Comparison of ENCODE assay signal across 9 cellular contexts in genomic region chr11:117818036-117818858, GRCh38. TPM values are rescaled to one million over a fixed set of nuclear protein-coding genes. Genes with fewer than 3 reads are reported as not detected.
A peak's percentile ranks its signal among the peaks of the same experiment; 100 is the strongest.
DNase-seq lines count a peak whose midpoint lies in the region; ATAC-seq, FAIRE-seq and TF ChIP-seq lines count a peak whose summit lies in the region.
"Had no signal": no experiment of that assay in that cellular context is flagged by ENCODE, and none has a peak within 500 bp of the region (broad histone marks: within the 10 kb centered on the region; RNA-seq: fewer than 3 reads in every experiment).

No MANE protein-coding gene starts in this region.

- no peak overlapping the region for H4K8ac ChIP-seq in trophoblast cell (ENCODE audit: low read depth, low read length)

- in situ Hi-C loops in GM12878 (cut with MboI), result no loop called here
- in situ Hi-C loops in KBM-7 (cut with MboI; ENCODE audit: low pct_unique_long_range_greater_than_20kb, low sequenced_read_pairs), result no loop called here

- no peak overlapping the region for H2BK5ac ChIP-seq in trophoblast cell (ENCODE audit: low read depth, low read length, poor library complexity)

- no peak overlapping the region for H3K27ac ChIP-seq in OCI-LY7 (ENCODE audit: low read depth, low read length, poor library complexity, severe bottlenecking)
- peak overlapping the region; percentile 87 for H3K27ac ChIP-seq in GM12878 (ENCODE audit: control insufficient read depth, insufficient read depth)
- H3K27ac ChIP-seq in trophoblast cell (ENCODE audit: low read depth, low read length), result no peak overlapping the region

- no peak overlapping the region for H4K12ac ChIP-seq in trophoblast cell (ENCODE audit: low read depth, low read length)

- no peaks in the 10 kb centered on the region for H3K36me3 ChIP-seq in OCI-LY7 (ENCODE audit: insufficient read depth, low read length)
- no peaks in the 10 kb centered on the region for H3K36me3 ChIP-seq in GM12878 (ENCODE audit: control insufficient read depth in 2 of 2, insufficient read depth in 2 of 2, low read length in 1 of 2)
- H3K36me3 ChIP-seq in trophoblast cell (ENCODE audit: control insufficient read depth in 1 of 2, insufficient read depth in 2 of 2, low read length in 2 of 2), result no peaks in the 10 kb centered on the region

- peaks cover 16% of the 10 kb centered on the region for H3K4me1 ChIP-seq in OCI-LY7 (ENCODE audit: insufficient read depth, low read length, poor library complexity, severe bottlenecking)
- H3K4me1 ChIP-seq in GM12878 (ENCODE audit: control insufficient read depth, insufficient read depth, low read length), result peaks cover 55% of the 10 kb centered on the region
- H3K4me1 ChIP-seq in trophoblast cell (ENCODE audit: control insufficient read depth in 1 of 2, insufficient read depth in 2 of 2, low read length in 2 of 2), result peaks cover 21 to 26% of the 10 kb centered on the region in 2 experiments

- no peaks in the 10 kb centered on the region for H3K9me3 ChIP-seq in OCI-LY7 (ENCODE audit: low read length)
- no peaks in the 10 kb centered on the region for H3K9me3 ChIP-seq in GM12878 (replicated peaks; ENCODE audit: control insufficient read depth, insufficient read depth, low read length)
- no peaks in the 10 kb centered on the region for H3K9me3 ChIP-seq in trophoblast cell (ENCODE audit: insufficient read depth, low read depth, low read length)

- H3K79me2 ChIP-seq in OCI-LY7 (ENCODE audit: insufficient read depth, low read depth, low read length) (no peaks in the 10 kb centered on the region), GM12878 (ENCODE audit: control insufficient read depth, insufficient read depth, low read length) (peaks cover 2% of the 10 kb centered on the region; the same call in 1 of the 2 replicates), trophoblast cell (ENCODE audit: control insufficient read depth, insufficient read depth, low read length, poor library complexity) (no peaks in the 10 kb centered on the region)

- POLR2A ChIA-PET in OCI-LY7 (lab: Charles Lee) (interaction anchor here (1.9 kb wide), 1 partner anchor 10 kb away, joined by 7 read pairs; no protein-coding TSS in a partner anchor), GM12878 (lab: Charles Lee) (interaction anchor here (1.1 to 4.8 kb wide), 7 partner anchors 10 to 391 kb away, joined by 4 to 47 read pairs (median 6); partner anchors contain the start of gene IL10RA)

- 2% methylated on average over 7 of the region's 7 CpGs for WGBS in GM12878 (ENCODE audit: insufficient coverage, insufficient replicate concordance, low lambda C conversion rate, missing lambda C conversion rate)
- no CpG with 5 or more reads among the region's 7 CpGs for WGBS in trophoblast cell (ENCODE audit: extremely low coverage, insufficient coverage, insufficient read length)

- no peak overlapping the region for H3K4me2 ChIP-seq in OCI-LY7 (ENCODE audit: low read length)
- H3K4me2 ChIP-seq in GM12878 (ENCODE audit: control insufficient read depth, insufficient read depth), result no peak overlapping the region
- no peak overlapping the region for H3K4me2 ChIP-seq in trophoblast cell (ENCODE audit: low read length)

- H3K9ac ChIP-seq in GM12878 (ENCODE audit: control insufficient read depth, insufficient read depth, low read length) (peak overlapping the region; percentile 66; the same call in 1 of the 2 replicates), trophoblast cell (ENCODE audit: low read length) (no peak overlapping the region)

- no peak for FAIRE-seq in GM12878 (lab: Jason Lieb, UNC)

- no peak overlapping the region for H4K91ac ChIP-seq in trophoblast cell (ENCODE audit: low read depth, low read length)

- H3K79me1 ChIP-seq in trophoblast cell (ENCODE audit: low read length), result peaks cover 4% of the 10 kb centered on the region

- BruUV-seq in OCI-LY7 (replicated peaks; lab: Mats Ljungman, UMichigan) (no TSS peak), GM12878 (replicated peaks; lab: Mats Ljungman, UMichigan) (no TSS peak)

- H3K4me3 ChIP-seq in OCI-LY7 (ENCODE audit: low read depth, low read length, poor library complexity, severe bottlenecking), result no peak overlapping the region
- H3K4me3 ChIP-seq in GM12878, result no peak overlapping the region
- H3K4me3 ChIP-seq in trophoblast cell (ENCODE audit: low read depth, low read length), result no peak overlapping the region

- RAD21 ChIA-PET in GM12878 (lab: Charles Lee; ENCODE audit: unreplicated experiment), result interaction anchor here (0.7 to 22.6 kb wide), 32 partner anchors 8 to 392 kb away, joined by 3 to 393 read pairs (median 4); no protein-coding TSS in a partner anchor

- H3K23ac ChIP-seq in trophoblast cell (ENCODE audit: low read length), result no peak overlapping the region

- peak; percentile 47 for ATAC-seq in GM12878

- SMC1A ChIA-PET in GM12878 (lab: Charles Lee; ENCODE audit: uncharacterized antibody, unreplicated experiment), result interaction anchor here (0.6 to 11.7 kb wide), 32 partner anchors 9 to 587 kb away, joined by 3 to 318 read pairs (median 5); partner anchors contain the start of gene PCSK7

- TF ChIP-seq CTCF in OCI-LY7 (conservative IDR thresholded peaks at IDR 0.05; ENCODE audit: low read length), result peak; percentile 52; the same call in 1 of the 2 replicates
- TF ChIP-seq CTCF in GM12878 (IDR thresholded peaks at IDR 0.05 in 2 of 3, conservative IDR thresholded peaks at IDR 0.05 in 1 of 3; ENCODE audit: control insufficient read depth in 2 of 3, extremely low read depth in 1 of 3, insufficient read depth in 1 of 3, low read depth in 3 of 3, low read length in 3 of 3), result no peak

- intact Hi-C loops in OCI-LY7 (cut with micrococcal nuclease; ENCODE audit: unreplicated experiment), result loop anchor here (10.0 kb wide), 2 partner anchors 127 to 357 kb away; partner anchors contain the start of gene SCN2B
- intact Hi-C loops in GM12878 (cut with micrococcal nuclease; ENCODE audit: unreplicated experiment), result loop anchor here (1.0 to 10.0 kb wide), 5 partner anchors 127 to 1893 kb away; partner anchors contain the start of genes KMT2A, PCSK7 and RNF214

- H3K14ac ChIP-seq in trophoblast cell (ENCODE audit: low read length), result no peak overlapping the region

- H2AFZ ChIP-seq in OCI-LY7 (ENCODE audit: low read length) (no peak overlapping the region), GM12878 (ENCODE audit: control insufficient read depth, low read depth, low read length) (peak overlapping the region; percentile 68), trophoblast cell (ENCODE audit: insufficient read depth, low read length, poor library complexity) (no peak overlapping the region)

- no peak overlapping the region for H2BK12ac ChIP-seq in trophoblast cell (ENCODE audit: low read length)

- H3K4ac ChIP-seq in trophoblast cell (ENCODE audit: low read depth, low read length), result no peak overlapping the region

- H4K20me1 ChIP-seq in OCI-LY7 (ENCODE audit: insufficient read depth, low read length), result no peaks in the 10 kb centered on the region; the same call in 1 of the 2 replicates
- H4K20me1 ChIP-seq in GM12878 (ENCODE audit: control insufficient read depth, insufficient read depth), result no peaks in the 10 kb centered on the region

- H3K27me3 ChIP-seq in GM12878 (replicated peaks in 1 of 2; ENCODE audit: control insufficient read depth in 2 of 2, insufficient read depth in 2 of 2, low read length in 1 of 2) (no peaks in the 10 kb centered on the region), trophoblast cell (ENCODE audit: insufficient read depth, low read length) (no peaks in the 10 kb centered on the region)

- H3K18ac ChIP-seq in trophoblast cell (ENCODE audit: low read length), result no peak overlapping the region

- peak; percentile 67 to 95; a peak in 3 of 4 replicates for TF ChIP-seq EP300 in GM12878 (IDR thresholded peaks at IDR 0.05; ENCODE audit: borderline replicate concordance in 1 of 2, control insufficient read depth in 1 of 2, low read depth in 2 of 2, low read length in 2 of 2)

- H2AK5ac ChIP-seq in trophoblast cell (ENCODE audit: low read length), result no peak overlapping the region

- CTCF ChIA-PET in OCI-LY7 (lab: Charles Lee; ENCODE audit: unreplicated experiment) (interaction anchor here (1.1 to 2.4 kb wide), 2 partner anchors 11 to 135 kb away, joined by 5 to 11 read pairs; no protein-coding TSS in a partner anchor), GM12878 (lab: Yijun Ruan, JAX) (interaction anchor here (0.5 to 16.0 kb wide), 49 partner anchors 9 to 394 kb away, joined by 3 to 503 read pairs (median 4); partner anchors contain the start of genes IL10RA and TMPRSS13)

- TF ChIP-seq POLR2A in GM12878 (IDR thresholded peaks at IDR 0.05; ENCODE audit: low read depth, low read length), result no peak; the same call in 1 of the 2 replicates

- TF ChIP-seq RAD21 in GM12878 (IDR thresholded peaks at IDR 0.05; ENCODE audit: insufficient read depth, low read depth, low read length), result no peak

- H3K9me2 ChIP-seq in OCI-LY7 (ENCODE audit: insufficient read depth, low read length), result no peaks in the 10 kb centered on the region

- no peak overlapping the region for H2BK120ac ChIP-seq in trophoblast cell (ENCODE audit: insufficient read depth, low read length, poor library complexity)

- DNase-seq in GM19240 (ENCODE audit: insufficient read length, low spot score) (peak; percentile 36), OCI-LY7 (ENCODE audit: low spot score) (no peak), GM12878 (ENCODE audit: low read depth, low spot score) (no peak), trophoblast cell (peak; percentile 34 to 52), NAMALWA (ENCODE audit: low spot score) (no peak), KBM-7 (no peak), OCI-M2 (lab: John Stamatoyannopoulos, UW; ENCODE audit: unreplicated experiment) (no peak), putamen (ENCODE audit: low spot score) (no peak)

RNA-seq across cellular contexts. Expression of gene FXYD2, which starts 6.3 kb away (rescaled TPM):
- not detected in 2 replicates for total RNA-seq in OCI-LY7 (2014; rRNA removed; shearing (Covaris generic))
- not detected in 2 replicates for total RNA-seq in OCI-LY7 (2022)
- 0.56 and 0.64 TPM in 2 replicates for total RNA-seq in GM12878 (2013; cell fraction: nucleolus; rRNA removed)
- total RNA-seq in GM12878 (2014; rRNA removed), result 3.6 and 3.8 TPM in 2 replicates
- total RNA-seq in GM12878 (2014; rRNA removed; fragmentation: Illumina TruSeq; extraction: Trizol), result 1.2 and 1.5 TPM in 2 replicates
- total RNA-seq in GM12878 (2021), result 1.8 and 2.0 TPM in 2 replicates
- polyA plus RNA-seq in GM12878 (2011; ENCODE audit: low read depth), result 3.6 TPM
- polyA plus RNA-seq in GM12878 (2011; rRNA removed), result 3.2 and 4.5 TPM in 2 replicates
- 9.8 TPM in 2 replicates for polyA plus RNA-seq in GM12878 (2011; cell fraction: cytosol; rRNA removed)
- 2.4 and 8.4 TPM in 2 replicates for polyA plus RNA-seq in GM12878 (2011; cell fraction: nucleus; rRNA removed)
- 4.5 and 6.7 TPM in 2 replicates for polyA plus RNA-seq in GM12878 (2012)
- polyA plus RNA-seq in GM12878 (2014; fragmentation: Illumina TruSeq; extraction: Trizol), result 1.9 TPM in 1 of 2 replicates, not detected in the other
- polyA plus RNA-seq in GM12878 (2014; fragmentation: Nextera tagmentation; extraction: Ambion mirVana), result 1 to 10 TPM; 1.6 to 1.9 TPM
- polyA plus RNA-seq in GM12878 (2014; rRNA removed), result 2.0 and 2.9 TPM in 2 replicates
- 1 to 10 TPM; 3.3 to 4.1 TPM for polyA plus RNA-seq in GM12878 (2016; fragmentation: Nextera tagmentation; extraction: Ambion mirVana)
- 2.9 and 5.7 TPM in 2 replicates for polyA minus RNA-seq in GM12878 (2011; rRNA and poly(A)+ RNA removed)
- not detected in 2 replicates for polyA minus RNA-seq in GM12878 (2011; cell fraction: cytosol; rRNA and poly(A)+ RNA removed)
- 1.5 and 1.9 TPM in 2 replicates for polyA minus RNA-seq in GM12878 (2011; cell fraction: nucleus; rRNA and poly(A)+ RNA removed)
- polyA plus RNA-seq in trophoblast cell (2013), result not detected in 2 replicates
- total RNA-seq: NCI-H460 had no signal

RNA-seq across cellular contexts. Expression of gene DSCAML1, which starts 21.2 kb away (rescaled TPM):
- not detected in 2 replicates for total RNA-seq in OCI-LY7 (2014; rRNA removed; shearing (Covaris generic))
- not detected in 2 replicates for total RNA-seq in OCI-LY7 (2022)
- total RNA-seq in GM12878 (2013; cell fraction: nucleolus; rRNA removed), result 0.48 and 1.6 TPM in 2 replicates
- 0.06 and 0.11 TPM in 2 replicates for total RNA-seq in GM12878 (2014; rRNA removed)
- total RNA-seq in GM12878 (2014; rRNA removed; fragmentation: Illumina TruSeq; extraction: Trizol), result 0.05 and 0.09 TPM in 2 replicates
- 0.13 TPM in 2 replicates for total RNA-seq in GM12878 (2021)
- 0.03 TPM for polyA plus RNA-seq in GM12878 (2011; ENCODE audit: low read depth)
- 0.18 and 0.20 TPM in 2 replicates for polyA plus RNA-seq in GM12878 (2011; rRNA removed)
- 0.39 and 0.47 TPM in 2 replicates for polyA plus RNA-seq in GM12878 (2011; cell fraction: cytosol; rRNA removed)
- 1.5 TPM in 2 replicates for polyA plus RNA-seq in GM12878 (2011; cell fraction: nucleus; rRNA removed)
- 0.15 and 0.39 TPM in 2 replicates for polyA plus RNA-seq in GM12878 (2012)
- 0.06 and 0.11 TPM in 2 replicates for polyA plus RNA-seq in GM12878 (2014; fragmentation: Illumina TruSeq; extraction: Trizol)
- polyA plus RNA-seq in GM12878 (2014; fragmentation: Nextera tagmentation; extraction: Ambion mirVana), result under 1 TPM in 1 of 2 experiments, not detected in 1; 0.03 TPM
- polyA plus RNA-seq in GM12878 (2014; rRNA removed), result 0.06 and 0.10 TPM in 2 replicates
- polyA plus RNA-seq in GM12878 (2016; fragmentation: Nextera tagmentation; extraction: Ambion mirVana), result under 1 TPM; 0.03 TPM
- 0.26 and 0.80 TPM in 2 replicates for polyA minus RNA-seq in GM12878 (2011; rRNA and poly(A)+ RNA removed)
- polyA minus RNA-seq in GM12878 (2011; cell fraction: cytosol; rRNA and poly(A)+ RNA removed), result 0.27 TPM in 1 of 2 replicates, not detected in the other
- 2.3 and 3.7 TPM in 2 replicates for polyA minus RNA-seq in GM12878 (2011; cell fraction: nucleus; rRNA and poly(A)+ RNA removed)
- 0.01 TPM in 1 of 2 replicates, not detected in the other for polyA plus RNA-seq in trophoblast cell (2013)
- total RNA-seq: NCI-H460 had no signal

RNA-seq across cellular contexts. Expression of gene FXYD6, which starts 58.2 kb away (rescaled TPM):
- not detected in 2 replicates for total RNA-seq in OCI-LY7 (2014; rRNA removed; shearing (Covaris generic))
- total RNA-seq in OCI-LY7 (2022) (not detected in 2 replicates), GM12878 (2014; rRNA removed) (0.11 and 0.27 TPM in 2 replicates), GM12878 (2014; rRNA removed; fragmentation: Illumina TruSeq; extraction: Trizol) (0.09 TPM in 1 of 2 replicates, not detected in the other), GM12878 (2021) (0.10 and 0.93 TPM in 2 replicates)
- total RNA-seq in GM12878 (2013; cell fraction: nucleolus; rRNA removed), result 0.27 TPM in 1 of 2 replicates, not detected in the other
- polyA plus RNA-seq in GM12878 (2011; ENCODE audit: low read depth), result not detected
- polyA plus RNA-seq in GM12878 (2011; rRNA removed) (2.0 and 2.1 TPM in 2 replicates), GM12878 (2014; fragmentation: Illumina TruSeq; extraction: Trizol) (0.46 and 1.2 TPM in 2 replicates), GM12878 (2014; fragmentation: Nextera tagmentation; extraction: Ambion mirVana) (under 1 TPM; 0.16 to 0.29 TPM), GM12878 (2014; rRNA removed) (0.42 and 0.88 TPM in 2 replicates), GM12878 (2016; fragmentation: Nextera tagmentation; extraction: Ambion mirVana) (not detected)
- 2.2 and 2.8 TPM in 2 replicates for polyA plus RNA-seq in GM12878 (2011; cell fraction: cytosol; rRNA removed)
- polyA plus RNA-seq in GM12878 (2011; cell fraction: nucleus; rRNA removed), result 2.2 and 3.1 TPM in 2 replicates
- 0.42 and 0.62 TPM in 2 replicates for polyA plus RNA-seq in GM12878 (2012)
- polyA minus RNA-seq in GM12878 (2011; rRNA and poly(A)+ RNA removed), result 1.5 and 4.3 TPM in 2 replicates
- polyA minus RNA-seq in GM12878 (2011; cell fraction: cytosol; rRNA and poly(A)+ RNA removed), result not detected in 2 replicates
- 0.96 and 1.9 TPM in 2 replicates for polyA minus RNA-seq in GM12878 (2011; cell fraction: nucleus; rRNA and poly(A)+ RNA removed)
- 4.7 TPM in 2 replicates for polyA plus RNA-seq in trophoblast cell (2013)
- total RNA-seq: NCI-H460 had no signal

Comparison
In these comparisons a context has a peak if more than half of its experiments do, and no peak if none do; other contexts are left out.
1. DNase-seq: peak in GM19240 (single experiment) and trophoblast cell (2 of 2); none in OCI-LY7 (single experiment), GM12878 (single experiment), NAMALWA (single experiment), KBM-7 (single experiment), OCI-M2 (single experiment) and putamen (single experiment).